27 cellular contexts compared by ENCODE assay signal in genomic region chr20:5070570-5070969, GRCh38.
"Had no signal": no experiment of that assay in that cellular context is flagged by ENCODE, and none has a peak within 500 bp of the region (broad histone marks: within the 10 kb centered on the region; RNA-seq: fewer than 3 reads in every experiment).

No MANE protein-coding gene starts in this region.

- H3K36me3 ChIP-seq: brain microvascular endothelial cell, pancreas, prostate gland, suprapubic skin, tibial artery, upper lobe of right lung had no signal

- H3K4me3 ChIP-seq: coronary artery, pancreas, prostate gland, smooth muscle cell, suprapubic skin, tibial artery, upper lobe of right lung had no signal

- H3K9me3 ChIP-seq: pancreas, prostate gland, suprapubic skin, tibial artery, upper lobe of right lung had no signal

- H3K27me3 ChIP-seq: brain microvascular endothelial cell, pancreas, suprapubic skin, tibial artery, upper lobe of right lung had no signal

- DNase-seq: activated B cell treated with CpG ODN at 0.5 μM for 24 hours; activated CD4-positive, alpha-beta T cell treated with anti-CD3 and anti-CD28 coated beads, Interleukin-2, amount 50 U/mL, for 1 hour; activated CD8-positive, alpha-beta T cell treated with anti-CD3 and anti-CD28 coated beads for 36 hours; activated gamma-delta T cell treated with Interleukin-2 at 50 U/mL for 16 hours; activated naive CD4-positive, alpha-beta T cell treated with anti-CD3 and anti-CD28 coated beads, Interleukin-2, amount 50 U/mL, for 16 hours; activated T-cell treated with anti-CD3 and anti-CD28 coated beads, Interleukin-2, amount 50 U/mL, for 4 hours; amniotic stem cell; brain microvascular endothelial cell; endodermal cell; foreskin fibroblast; head of caudate nucleus; hippocampal formation; kidney; midbrain; naive thymus-derived CD4-positive, alpha-beta T cell; nucleus accumbens; pancreas; retina; stimulated activated CD4-positive, alpha-beta T cell treated with anti-CD3 and anti-CD28 coated beads, Interleukin-1b, Interleukin-23, amount 100 ng/mL, for 48 hours; stimulated activated CD4-positive, alpha-beta T cell treated with anti-CD3 and anti-CD28 coated beads, Interleukin-4, amount 100 ng/mL, for 4 hours; stimulated activated naive B cell treated with anti-CD40 and anti-IgM and Interleukin-4, amounts not matched to agents 10 μg/mL and 1 μg/mL and 100 μg/mL, for 72 hours; upper lobe of right lung had no signal

- H3K4me1 ChIP-seq: prostate gland had no signal
